Comparison of ENCODE assay signal across 1 cellular context in genomic region chr2:219618733-219619122, GRCh38.
TF ChIP-seq lines count a peak whose summit lies in the region.

No MANE protein-coding gene starts in this region.

TF ChIP-seq in HepG2, 621 proteins besides CTCF, POLR2A, EP300 and RAD21 (continued from another document and continues in another):
- TF ChIP-seq ZFX (CRISPR knock-in tag; IDR thresholded peaks at IDR 0.05; ENCODE audit: low read depth) (peak; percentile 45), KMT2B (CRISPR knock-in tag; IDR thresholded peaks at IDR 0.05) (peak; percentile 24; the same call in 1 of the 2 replicates), SKI (IDR thresholded peaks at IDR 0.05; ENCODE audit: partially characterized antibody) (peak; percentile 78), CREB1 (IDR thresholded peaks at IDR 0.05) (peak; percentile 78), CREB1 (CRISPR knock-in tag; IDR thresholded peaks at IDR 0.05) (0 out of 2 replicates have a peak, but pooled peaks have one; percentile 44), MTA1 (CRISPR knock-in tag; IDR thresholded peaks at IDR 0.05; ENCODE audit: borderline replicate concordance) (0 out of 2 replicates have a peak, but pooled peaks have one; percentile 46), TIGD3 (CRISPR knock-in tag; IDR thresholded peaks at IDR 0.05; ENCODE audit: borderline replicate concordance) (no peak), MAX (IDR thresholded peaks at IDR 0.05) (0 out of 2 replicates have a peak, but pooled peaks have one; percentile 12), PHF8 (CRISPR knock-in tag; IDR thresholded peaks at IDR 0.05) (peak; percentile 44; the same call in 1 of the 2 replicates), GZF1 (CRISPR knock-in tag; IDR thresholded peaks at IDR 0.05) (no peak), ZSCAN29 (CRISPR knock-in tag; conservative IDR thresholded peaks at IDR 0.05) (no peak), PAF1 (CRISPR knock-in tag; IDR thresholded peaks at IDR 0.05) (no peak), CEBPG (CRISPR knock-in tag; IDR thresholded peaks at IDR 0.05) (no peak), NR2F6 (IDR thresholded peaks at IDR 0.05) (peak; percentile 84), NR2F6 (CRISPR knock-in tag; IDR thresholded peaks at IDR 0.05) (peak; percentile 74; the same call in 1 of the 2 replicates), ZNF644 (CRISPR knock-in tag; IDR thresholded peaks at IDR 0.05; ENCODE audit: low read depth) (0 out of 2 replicates have a peak, but pooled peaks have one; percentile 13), ZBTB4 (CRISPR knock-in tag; IDR thresholded peaks at IDR 0.05; ENCODE audit: borderline replicate concordance) (0 out of 2 replicates have a peak, but pooled peaks have one; percentile 33), CHD2 (IDR thresholded peaks at IDR 0.05; ENCODE audit: low read depth, low read length) (no peak), HNF4A (CRISPR knock-in tag; IDR thresholded peaks at IDR 0.05) (peak; percentile 73), ATF7 (IDR thresholded peaks at IDR 0.05) (no peak), ATF7 (CRISPR knock-in tag; IDR thresholded peaks at IDR 0.05) (no peak), NONO (IDR thresholded peaks at IDR 0.05) (no peak), NONO (CRISPR knock-in tag; conservative IDR thresholded peaks at IDR 0.05) (peak; percentile 36; the same call in 1 of the 2 replicates), ZNF33B (CRISPR knock-in tag; IDR thresholded peaks at IDR 0.05) (no peak), SP4 (CRISPR knock-in tag; IDR thresholded peaks at IDR 0.05) (no peak), MTERF4 (CRISPR knock-in tag; IDR thresholded peaks at IDR 0.05) (no peak), ESRRA (CRISPR knock-in tag; IDR thresholded peaks at IDR 0.05; ENCODE audit: low read depth) (peak; percentile 83; the same call in 1 of the 2 replicates), ZNF20 (CRISPR knock-in tag; IDR thresholded peaks at IDR 0.05) (no peak), GATAD2A (CRISPR knock-in tag; IDR thresholded peaks at IDR 0.05) (peak; percentile 71), SALL1 (CRISPR knock-in tag; IDR thresholded peaks at IDR 0.05) (peak; percentile 56; the same call in 1 of the 2 replicates), HCFC1 (IDR thresholded peaks at IDR 0.05; ENCODE audit: low read depth, low read length) (no peak), ZFYVE20 (CRISPR knock-in tag; IDR thresholded peaks at IDR 0.05; ENCODE audit: borderline replicate concordance, low read depth) (no peak), GLI4 (CRISPR knock-in tag; IDR thresholded peaks at IDR 0.05; ENCODE audit: borderline replicate concordance) (no peak), NFIC (IDR thresholded peaks at IDR 0.05; ENCODE audit: low read length) (0 out of 2 replicates have a peak, but pooled peaks have one; percentile 32), KDM1A (CRISPR knock-in tag; IDR thresholded peaks at IDR 0.05) (peak; percentile 45; the same call in 1 of the 2 replicates), YY1 (IDR thresholded peaks at IDR 0.05; ENCODE audit: insufficient read depth, insufficient replicate concordance, low read depth, low read length) (peak; percentile 40), RXRA (CRISPR knock-in tag; IDR thresholded peaks at IDR 0.05) (peak; percentile 85; the same call in 1 of the 2 replicates), MIER3 (CRISPR knock-in tag; IDR thresholded peaks at IDR 0.05; ENCODE audit: borderline replicate concordance) (peak; percentile 34; the same call in 1 of the 2 replicates), RXRB (CRISPR knock-in tag; IDR thresholded peaks at IDR 0.05; ENCODE audit: borderline replicate concordance) (peak; percentile 79), NR2C2 (CRISPR knock-in tag; IDR thresholded peaks at IDR 0.05; ENCODE audit: borderline replicate concordance) (peak; percentile 38; the same call in 1 of the 2 replicates), ZSCAN25 (CRISPR knock-in tag; IDR thresholded peaks at IDR 0.05) (no peak)
- TF ChIP-seq, protein P1, sequence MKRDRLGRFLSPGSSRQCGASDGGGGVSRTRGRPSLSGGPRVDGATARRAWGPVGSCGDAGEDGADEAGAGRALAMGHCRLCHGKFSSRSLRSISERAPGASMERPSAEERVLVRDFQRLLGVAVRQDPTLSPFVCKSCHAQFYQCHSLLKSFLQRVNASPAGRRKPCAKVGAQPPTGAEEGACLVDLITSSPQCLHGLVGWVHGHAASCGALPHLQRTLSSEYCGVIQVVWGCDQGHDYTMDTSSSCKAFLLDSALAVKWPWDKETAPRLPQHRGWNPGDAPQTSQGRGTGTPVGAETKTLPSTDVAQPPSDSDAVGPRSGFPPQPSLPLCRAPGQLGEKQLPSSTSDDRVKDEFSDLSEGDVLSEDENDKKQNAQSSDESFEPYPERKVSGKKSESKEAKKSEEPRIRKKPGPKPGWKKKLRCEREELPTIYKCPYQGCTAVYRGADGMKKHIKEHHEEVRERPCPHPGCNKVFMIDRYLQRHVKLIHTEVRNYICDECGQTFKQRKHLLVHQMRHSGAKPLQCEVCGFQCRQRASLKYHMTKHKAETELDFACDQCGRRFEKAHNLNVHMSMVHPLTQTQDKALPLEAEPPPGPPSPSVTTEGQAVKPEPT (CRISPR knock-in tag; IDR thresholded peaks at IDR 0.05; ENCODE audit: low read depth) = no peak
- TF ChIP-seq, protein P2, sequence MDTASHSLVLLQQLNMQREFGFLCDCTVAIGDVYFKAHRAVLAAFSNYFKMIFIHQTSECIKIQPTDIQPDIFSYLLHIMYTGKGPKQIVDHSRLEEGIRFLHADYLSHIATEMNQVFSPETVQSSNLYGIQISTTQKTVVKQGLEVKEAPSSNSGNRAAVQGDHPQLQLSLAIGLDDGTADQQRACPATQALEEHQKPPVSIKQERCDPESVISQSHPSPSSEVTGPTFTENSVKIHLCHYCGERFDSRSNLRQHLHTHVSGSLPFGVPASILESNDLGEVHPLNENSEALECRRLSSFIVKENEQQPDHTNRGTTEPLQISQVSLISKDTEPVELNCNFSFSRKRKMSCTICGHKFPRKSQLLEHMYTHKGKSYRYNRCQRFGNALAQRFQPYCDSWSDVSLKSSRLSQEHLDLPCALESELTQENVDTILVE (CRISPR knock-in tag; IDR thresholded peaks at IDR 0.05) = no peak
- TF ChIP-seq, protein P3, sequence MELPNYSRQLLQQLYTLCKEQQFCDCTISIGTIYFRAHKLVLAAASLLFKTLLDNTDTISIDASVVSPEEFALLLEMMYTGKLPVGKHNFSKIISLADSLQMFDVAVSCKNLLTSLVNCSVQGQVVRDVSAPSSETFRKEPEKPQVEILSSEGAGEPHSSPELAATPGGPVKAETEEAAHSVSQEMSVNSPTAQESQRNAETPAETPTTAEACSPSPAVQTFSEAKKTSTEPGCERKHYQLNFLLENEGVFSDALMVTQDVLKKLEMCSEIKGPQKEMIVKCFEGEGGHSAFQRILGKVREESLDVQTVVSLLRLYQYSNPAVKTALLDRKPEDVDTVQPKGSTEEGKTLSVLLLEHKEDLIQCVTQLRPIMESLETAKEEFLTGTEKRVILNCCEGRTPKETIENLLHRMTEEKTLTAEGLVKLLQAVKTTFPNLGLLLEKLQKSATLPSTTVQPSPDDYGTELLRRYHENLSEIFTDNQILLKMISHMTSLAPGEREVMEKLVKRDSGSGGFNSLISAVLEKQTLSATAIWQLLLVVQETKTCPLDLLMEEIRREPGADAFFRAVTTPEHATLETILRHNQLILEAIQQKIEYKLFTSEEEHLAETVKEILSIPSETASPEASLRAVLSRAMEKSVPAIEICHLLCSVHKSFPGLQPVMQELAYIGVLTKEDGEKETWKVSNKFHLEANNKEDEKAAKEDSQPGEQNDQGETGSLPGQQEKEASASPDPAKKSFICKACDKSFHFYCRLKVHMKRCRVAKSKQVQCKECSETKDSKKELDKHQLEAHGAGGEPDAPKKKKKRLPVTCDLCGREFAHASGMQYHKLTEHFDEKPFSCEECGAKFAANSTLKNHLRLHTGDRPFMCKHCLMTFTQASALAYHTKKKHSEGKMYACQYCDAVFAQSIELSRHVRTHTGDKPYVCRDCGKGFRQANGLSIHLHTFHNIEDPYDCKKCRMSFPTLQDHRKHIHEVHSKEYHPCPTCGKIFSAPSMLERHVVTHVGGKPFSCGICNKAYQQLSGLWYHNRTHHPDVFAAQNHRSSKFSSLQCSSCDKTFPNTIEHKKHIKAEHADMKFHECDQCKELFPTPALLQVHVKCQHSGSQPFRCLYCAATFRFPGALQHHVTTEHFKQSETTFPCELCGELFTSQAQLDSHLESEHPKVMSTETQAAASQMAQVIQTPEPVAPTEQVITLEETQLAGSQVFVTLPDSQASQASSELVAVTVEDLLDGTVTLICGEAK (IDR thresholded peaks at IDR 0.05) = no peak
- TF ChIP-seq, protein P3 (CRISPR knock-in tag; IDR thresholded peaks at IDR 0.05) = 0 out of 2 replicates have a peak, but pooled peaks have one; percentile 38
- TF ChIP-seq, protein P4, sequence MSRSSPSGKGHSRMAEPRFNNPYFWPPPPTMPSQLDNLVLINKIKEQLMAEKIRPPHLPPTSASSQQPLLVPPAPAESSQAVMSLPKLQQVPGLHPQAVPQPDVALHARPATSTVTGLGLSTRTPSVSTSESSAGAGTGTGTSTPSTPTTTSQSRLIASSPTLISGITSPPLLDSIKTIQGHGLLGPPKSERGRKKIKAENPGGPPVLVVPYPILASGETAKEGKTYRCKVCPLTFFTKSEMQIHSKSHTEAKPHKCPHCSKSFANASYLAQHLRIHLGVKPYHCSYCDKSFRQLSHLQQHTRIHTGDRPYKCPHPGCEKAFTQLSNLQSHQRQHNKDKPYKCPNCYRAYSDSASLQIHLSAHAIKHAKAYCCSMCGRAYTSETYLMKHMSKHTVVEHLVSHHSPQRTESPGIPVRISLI (CRISPR knock-in tag; IDR thresholded peaks at IDR 0.05; ENCODE audit: borderline replicate concordance) = no peak
